25 cellular contexts compared by ENCODE assay signal in the genomic region with DNA sequence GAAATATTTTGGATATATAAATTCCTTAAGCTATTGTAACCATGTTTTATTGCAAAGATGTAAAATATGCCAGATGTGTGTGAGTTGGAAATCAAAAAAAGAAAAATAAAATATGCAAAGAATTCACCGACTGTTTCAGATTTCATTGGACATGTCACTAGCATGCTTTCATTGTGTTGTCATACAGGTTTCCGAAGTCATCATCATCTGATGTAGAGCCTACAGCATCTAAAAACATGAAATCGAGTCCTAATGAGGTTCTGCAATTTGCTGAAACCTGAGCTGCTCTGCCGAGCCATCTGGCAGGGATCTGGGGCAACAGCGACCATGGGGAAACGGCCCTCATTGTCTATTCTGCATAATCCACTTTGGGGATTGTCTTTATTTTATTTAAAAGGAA.
DNase-seq lines count a peak whose midpoint lies in the region; ATAC-seq, FAIRE-seq and TF ChIP-seq lines count a peak whose summit lies in the region.
"Had no signal": no experiment of that assay in that cellular context is flagged by ENCODE, and none has a peak within 500 bp of the region (broad histone marks: within the 10 kb centered on the region; RNA-seq: fewer than 3 reads in every experiment).

No MANE protein-coding gene starts in this region.

- no peak for TF ChIP-seq CTCF in D721Med (IDR thresholded peaks at IDR 0.05; ENCODE audit: insufficient read depth, missing control alignments)
- no peak for TF ChIP-seq CTCF in fibroblast of the aortic adventitia (IDR thresholded peaks at IDR 0.05; ENCODE audit: insufficient read depth, low read length)
- TF ChIP-seq CTCF in gastrocnemius medialis (IDR thresholded peaks at IDR 0.05 in 4 of 5, conservative IDR thresholded peaks at IDR 0.05 in 1 of 5), result no peak

- no peaks in the 10 kb centered on the region for H3K36me3 ChIP-seq in gastrocnemius medialis
- H3K36me3 ChIP-seq: thoracic aorta had no signal

- TF ChIP-seq POLR2A in gastrocnemius medialis (IDR thresholded peaks at IDR 0.05), result no peak

- intact Hi-C loops in gastrocnemius medialis (cut with DNase I; ENCODE audit: low total_unique reads), result no loop called here

- H3K9me3 ChIP-seq in gastrocnemius medialis, result no peaks in the 10 kb centered on the region
- H3K9me3 ChIP-seq: SK-N-SH, thoracic aorta had no signal

- H3K4me3 ChIP-seq in fibroblast of the aortic adventitia (ENCODE audit: low read depth, low read length) (no peak overlapping the region), gastrocnemius medialis (no peak overlapping the region)
- H3K4me3 ChIP-seq: smooth muscle cell, thoracic aorta had no signal

- H3K4me1 ChIP-seq in gastrocnemius medialis, result no peaks in the 10 kb centered on the region

- ATAC-seq in gastrocnemius medialis (no peak), HG02885 (IDR thresholded peaks at IDR 0.05; ENCODE audit: poor library complexity, unreplicated experiment) (no peak)
- ATAC-seq: stimulated activated memory B cell treated with anti-CD40 and anti-IgM and Interleukin-4, amounts not matched to agents 10 μg/mL and 1 μg/mL and 100 μg/mL, for 72 hours had no signal

- H3K27ac ChIP-seq in gastrocnemius medialis, result no peak overlapping the region
- H3K27ac ChIP-seq: RWPE1, thoracic aorta, VCaP had no signal

- H3K27me3 ChIP-seq in gastrocnemius medialis, result no peaks in the 10 kb centered on the region

- peak; percentile 63 for FAIRE-seq in D721Med (lab: Jason Lieb, UNC)
- FAIRE-seq: astrocyte, H54 had no signal

- peak; percentile 48 for DNase-seq in D721Med (ENCODE audit: insufficient read length, low spot score)
- peak; percentile 50 for DNase-seq in HS-5 (ENCODE audit: low read depth)
- peak; percentile 77 for DNase-seq in NCI-H524 treated with DMSO at 0.1 percent for 48 hours (lab: John Stamatoyannopoulos, UW)
- DNase-seq in fibroblast of the aortic adventitia (ENCODE audit: low read depth), result peak; percentile 23
- no peak for DNase-seq in stimulated activated naive CD4-positive, alpha-beta T cell treated with Interleukin-2 at 50 U/mL for 16 hours (lab: John Stamatoyannopoulos, UW)
- DNase-seq in gastrocnemius medialis, result no peak
- no peak for DNase-seq in T-helper 9 cell
- DNase-seq: activated CD8-positive, alpha-beta memory T cell treated with anti-CD3 and anti-CD28 coated beads, Interleukin-2, amount 50 U/mL, for 48 hours; CD8-positive, alpha-beta memory T cell; KBM-7; kidney glomerular epithelial cell; mammary epithelial cell; MM.1S; NCI-H1436; NCI-H446 treated with DMSO at 0.1 percent for 48 hours; SK-N-SH; T-helper 2 cell had no signal

- in situ Hi-C loops in gastrocnemius medialis (cut with MboI; ENCODE audit: low sequenced_read_pairs in 4 of 4), result no loop called here

Comparison
In these comparisons a context has a peak if more than half of its experiments do, and no peak if none do; other contexts are left out.
1. DNase-seq: peak in D721Med (single experiment), HS-5 (single experiment), NCI-H524 treated with DMSO at 0.1 percent for 48 hours (single experiment) and fibroblast of the aortic adventitia (single experiment); none in stimulated activated naive CD4-positive, alpha-beta T cell treated with Interleukin-2 at 50 U/mL for 16 hours (single experiment), gastrocnemius medialis (0 of 2) and T-helper 9 cell (single experiment).